8 cellular contexts compared by ENCODE assay signal in genomic region chr13:45623516-45624090, GRCh38. TPM values are rescaled to one million over a fixed set of nuclear protein-coding genes. Genes with fewer than 3 reads are reported as not detected.
DNase-seq lines count a peak whose midpoint lies in the region; ATAC-seq, FAIRE-seq and TF ChIP-seq lines count a peak whose summit lies in the region.

No MANE protein-coding gene starts in this region.

- H3K27me3 ChIP-seq in lower lobe of right lung (ENCODE audit: low read depth), result peaks cover 15% of the 10 kb centered on the region

- no peak for DNase-seq in D721Med (ENCODE audit: insufficient read length, low spot score)
- DNase-seq in HFF-Myc (ENCODE audit: extremely low read depth, low read depth), result no peak
- no peak for DNase-seq in lower lobe of right lung
- DNase-seq in midbrain (lab: John Stamatoyannopoulos, UW), result no peak
- DNase-seq in stimulated activated CD4-positive, alpha-beta T cell treated with anti-CD3 and anti-CD28 coated beads, Interleukin-4, amount 100 ng/mL, for 1 hour, result no peak

- TF ChIP-seq CTCF in D721Med (IDR thresholded peaks at IDR 0.05; ENCODE audit: insufficient read depth, missing control alignments), result peak; percentile 46
- TF ChIP-seq CTCF in HFF-Myc (IDR thresholded peaks at IDR 0.05; ENCODE audit: low read depth, low read length, missing control alignments), result peak; percentile 44
- peak; percentile 25 for TF ChIP-seq CTCF in WI38 (IDR thresholded peaks at IDR 0.05; ENCODE audit: low read depth, low read length)
- TF ChIP-seq CTCF in lower lobe of right lung (IDR thresholded peaks at IDR 0.05), result peak; percentile 48

- no peak overlapping the region for H3K27ac ChIP-seq in lower lobe of right lung

- no peak for ATAC-seq in lower lobe of right lung
- no peak for ATAC-seq in GM21825 (IDR thresholded peaks at IDR 0.05; ENCODE audit: unreplicated experiment)
- no peak for ATAC-seq in GM21723 (IDR thresholded peaks at IDR 0.05; ENCODE audit: unreplicated experiment)

- intact Hi-C loops in lower lobe of right lung (cut with DNase I), result no loop called here

- no peaks in the 10 kb centered on the region for H3K9me3 ChIP-seq in lower lobe of right lung

- no peaks in the 10 kb centered on the region for H3K4me1 ChIP-seq in lower lobe of right lung

- FAIRE-seq in D721Med (lab: Jason Lieb, UNC), result no peak

- H3K4me3 ChIP-seq in HFF-Myc (replicated peaks; ENCODE audit: low read depth, low read length) (no peak overlapping the region), WI38 (ENCODE audit: low read depth, low read length) (no peak overlapping the region), lower lobe of right lung (no peak overlapping the region)

- no peaks in the 10 kb centered on the region for H3K36me3 ChIP-seq in lower lobe of right lung

RNA-seq across cellular contexts. Expression of gene ERICH6B, which starts 8.1 kb away (rescaled TPM):
- total RNA-seq in lower lobe of right lung, result not detected
